10 cellular contexts compared by ENCODE assay signal in genomic region chr22:40216041-40216756, GRCh38. TPM values are rescaled to one million over a fixed set of nuclear protein-coding genes. Genes with fewer than 3 reads are reported as not detected.
DNase-seq lines count a peak whose midpoint lies in the region; ATAC-seq and TF ChIP-seq lines count a peak whose summit lies in the region.
"Had no signal": no experiment of that assay in that cellular context is flagged by ENCODE, and none has a peak within 500 bp of the region (broad histone marks: within the 10 kb centered on the region; RNA-seq: fewer than 3 reads in every experiment).

No MANE protein-coding gene starts in this region.

- no peak overlapping the region for H2AFZ ChIP-seq in Karpas-422 (ENCODE audit: low read length)

- no peaks in the 10 kb centered on the region for H3K9me3 Mint-ChIP-seq in activated naive CD8-positive, alpha-beta T cell treated with anti-CD3 and anti-CD28 coated beads, Interleukin-2, amount 10 ng/mL, durations not matched to agents 7 days and 5 days
- no peaks in the 10 kb centered on the region for H3K9me3 Mint-ChIP-seq in stimulated activated naive B cell treated with anti-CD40 and anti-IgM and Interleukin-4, amounts not matched to agents 10 μg/mL and 1 μg/mL and 100 μg/mL, for 72 hours

- peak overlapping the region; percentile 77 for H3K27ac Mint-ChIP-seq in activated naive CD8-positive, alpha-beta T cell treated with anti-CD3 and anti-CD28 coated beads, Interleukin-2, amount 10 ng/mL, durations not matched to agents 7 days and 5 days
- peak overlapping the region; percentile 89 for H3K27ac Mint-ChIP-seq in stimulated activated naive B cell treated with anti-CD40 and anti-IgM and Interleukin-4, amounts not matched to agents 10 μg/mL and 1 μg/mL and 100 μg/mL, for 72 hours

- H3K4me1 ChIP-seq in Karpas-422 (ENCODE audit: low read length) (peaks cover 50% of the 10 kb centered on the region), ovary (ENCODE audit: insufficient read depth) (peaks cover 9% of the 10 kb centered on the region)

- peak overlapping the region; percentile 59 for H3K4me3 Mint-ChIP-seq in activated naive CD8-positive, alpha-beta T cell treated with anti-CD3 and anti-CD28 coated beads, Interleukin-2, amount 10 ng/mL, durations not matched to agents 7 days and 5 days
- peak overlapping the region; percentile 67 to 78 for H3K4me3 Mint-ChIP-seq in stimulated activated naive B cell treated with anti-CD40 and anti-IgM and Interleukin-4, amounts not matched to agents 10 μg/mL and 1 μg/mL and 100 μg/mL, for 72 hours

- H3K36me3 ChIP-seq in Karpas-422 (ENCODE audit: insufficient read depth, low read length): no peaks in the 10 kb centered on the region
- H3K36me3 ChIP-seq in ovary: no peaks in the 10 kb centered on the region
- H3K36me3 ChIP-seq: thoracic aorta had no signal

- peaks cover 68% of the 10 kb centered on the region for H3K4me1 Mint-ChIP-seq in activated naive CD8-positive, alpha-beta T cell treated with anti-CD3 and anti-CD28 coated beads, Interleukin-2, amount 10 ng/mL, durations not matched to agents 7 days and 5 days
- H3K4me1 Mint-ChIP-seq in stimulated activated naive B cell treated with anti-CD40 and anti-IgM and Interleukin-4, amounts not matched to agents 10 μg/mL and 1 μg/mL and 100 μg/mL, for 72 hours: peaks cover 59 to 83% of the 10 kb centered on the region in 2 donors

- POLR2A ChIA-PET in activated naive CD8-positive, alpha-beta T cell treated with anti-CD3 and anti-CD28 coated beads, Interleukin-2, amount 10 ng/mL, durations not matched to agents 7 days and 5 days (lab: Charles Lee): interaction anchor here (0.9 to 1.7 kb wide), 4 partner anchors 8 to 171 kb away, joined by 3 to 4 read pairs (median 3); no protein-coding TSS in a partner anchor

- peaks cover 98% of the 10 kb centered on the region for H3K79me2 ChIP-seq in Karpas-422 (ENCODE audit: low read length)

- H3K4me2 ChIP-seq in Karpas-422 (ENCODE audit: low read depth, low read length, poor library complexity, severe bottlenecking): peak overlapping the region; percentile 70

- ATAC-seq in activated naive CD8-positive, alpha-beta T cell treated with anti-CD3 and anti-CD28 coated beads, Interleukin-2, amount 10 ng/mL, durations not matched to agents 7 days and 5 days (ENCODE audit: low read depth): peak; percentile 65
- ATAC-seq in stimulated activated naive B cell treated with anti-CD40 and anti-IgM and Interleukin-4, amounts not matched to agents 10 μg/mL and 1 μg/mL and 100 μg/mL, for 72 hours (replicated peaks): peak; percentile 76 to 83
- no peak for ATAC-seq in GM18858 (IDR thresholded peaks at IDR 0.05; ENCODE audit: unreplicated experiment)

- H3K27me3 ChIP-seq in Karpas-422 (ENCODE audit: low read length): no peaks in the 10 kb centered on the region
- no peaks in the 10 kb centered on the region for H3K27me3 ChIP-seq in ovary

- peak overlapping the region; percentile 61 for H3K9ac ChIP-seq in Karpas-422 (ENCODE audit: low read length)

- H3K9me3 ChIP-seq in Karpas-422 (ENCODE audit: low read length) (no peaks in the 10 kb centered on the region), ovary (no peaks in the 10 kb centered on the region)
- H3K9me3 ChIP-seq: thoracic aorta had no signal

- TF ChIP-seq POLR2A in ovary (IDR thresholded peaks at IDR 0.05): no peak

- no peak for TF ChIP-seq CTCF in ovary (IDR thresholded peaks at IDR 0.05)

- WGBS in ovary, 3 donors: 92 to 95% (median 93%) methylated on average over 11 of the region's 11 CpGs

- H3K9me2 ChIP-seq in Karpas-422 (replicated peaks; ENCODE audit: insufficient read depth, low read length): no peaks in the 10 kb centered on the region

- H3K4me3 ChIP-seq in Karpas-422 (ENCODE audit: low read length) (peak overlapping the region; percentile 31), ovary (no peak overlapping the region)
- H3K4me3 ChIP-seq: thoracic aorta had no signal

- no peaks in the 10 kb centered on the region for H3K27me3 Mint-ChIP-seq in activated naive CD8-positive, alpha-beta T cell treated with anti-CD3 and anti-CD28 coated beads, Interleukin-2, amount 10 ng/mL, durations not matched to agents 7 days and 5 days
- H3K27me3 Mint-ChIP-seq in stimulated activated naive B cell treated with anti-CD40 and anti-IgM and Interleukin-4, amounts not matched to agents 10 μg/mL and 1 μg/mL and 100 μg/mL, for 72 hours: no peaks in the 10 kb centered on the region

- peaks cover 22% of the 10 kb centered on the region for H3K36me3 Mint-ChIP-seq in activated naive CD8-positive, alpha-beta T cell treated with anti-CD3 and anti-CD28 coated beads, Interleukin-2, amount 10 ng/mL, durations not matched to agents 7 days and 5 days
- peaks cover 15 to 24% of the 10 kb centered on the region in 2 donors for H3K36me3 Mint-ChIP-seq in stimulated activated naive B cell treated with anti-CD40 and anti-IgM and Interleukin-4, amounts not matched to agents 10 μg/mL and 1 μg/mL and 100 μg/mL, for 72 hours

- intact Hi-C loops in ovary (cut with DNase I): no loop called here

- H4K20me1 ChIP-seq in Karpas-422 (ENCODE audit: insufficient read depth, low read depth, low read length): no peaks in the 10 kb centered on the region

- peak overlapping the region; percentile 87 for H3K27ac ChIP-seq in Karpas-422 (ENCODE audit: low read length)
- H3K27ac ChIP-seq in ovary: no peak overlapping the region

- peak; percentile 75 for DNase-seq in activated CD8-positive, alpha-beta memory T cell treated with anti-CD3 and anti-CD28 coated beads for 24 hours
- DNase-seq in activated CD8-positive, alpha-beta memory T cell treated with anti-CD3 and anti-CD28 coated beads, Interleukin-2, amount 50 U/mL, for 4 hours: no peak
- peak; percentile 75 for DNase-seq in Karpas-422
- peak; percentile 38 for DNase-seq in activated naive CD8-positive, alpha-beta T cell treated with anti-CD3 and anti-CD28 coated beads, Interleukin-2, amount 10 ng/mL, durations not matched to agents 7 days and 5 days
- DNase-seq in stimulated activated naive B cell treated with anti-CD40 and anti-IgM and Interleukin-4, amounts not matched to agents 10 μg/mL and 1 μg/mL and 100 μg/mL, for 72 hours: peak; percentile 32
- DNase-seq in ovary: no peak
- DNase-seq in HUDEP-2 (lab: John Stamatoyannopoulos, UW; ENCODE audit: unreplicated experiment in 76 of 76): no peak
- DNase-seq: NCI-H187 treated with DMSO at 0.1 percent for 48 hours had no signal

- TF ChIP-seq EP300 in ovary (IDR thresholded peaks at IDR 0.05): no peak

RNA-seq across cellular contexts. Expression of gene TNRC6B, which starts 38.5 kb away (rescaled TPM):
- total RNA-seq in Karpas-422 (2014; rRNA removed; shearing (Covaris generic); ENCODE audit: low replicate concordance): 32.0 and 41.1 TPM in 2 replicates
- 10 to 100 TPM; 89.6 to 91.4 TPM for total RNA-seq in activated naive CD8-positive, alpha-beta T cell treated with anti-CD3 and anti-CD28 coated beads, Interleukin-2, amount 10 ng/mL, durations not matched to agents 7 days and 5 days
- 10 to 100 TPM; 34.8 to 52.1 (median 48.6) TPM for total RNA-seq in ovary
- 10 to 100 TPM in 1 of 2 donors, 1 to 10 TPM in 1; 9.4 to 11.2 TPM for polyA plus RNA-seq in ovary

Comparison
In these comparisons a context has a peak if more than half of its experiments do, and no peak if none do; other contexts are left out.
1. DNase-seq: peak in activated CD8-positive, alpha-beta memory T cell treated with anti-CD3 and anti-CD28 coated beads for 24 hours (single experiment), Karpas-422 (single experiment), activated naive CD8-positive, alpha-beta T cell treated with anti-CD3 and anti-CD28 coated beads, Interleukin-2, amount 10 ng/mL, durations not matched to agents 7 days and 5 days (single experiment) and stimulated activated naive B cell treated with anti-CD40 and anti-IgM and Interleukin-4, amounts not matched to agents 10 μg/mL and 1 μg/mL and 100 μg/mL, for 72 hours (single experiment); none in activated CD8-positive, alpha-beta memory T cell treated with anti-CD3 and anti-CD28 coated beads, Interleukin-2, amount 50 U/mL, for 4 hours (single experiment), ovary (0 of 5) and HUDEP-2 (0 of 76).